ENCODE assay signal across 1 cellular context in genomic region chr3:106913111-106913698, GRCh38.
TF ChIP-seq lines count a peak whose summit lies in the region.

No MANE protein-coding gene starts in this region.

TF ChIP-seq in H1, 55 proteins besides CTCF, POLR2A, EP300 and RAD21 (continued from another document):
- TF ChIP-seq KDM1A (IDR thresholded peaks at IDR 0.05; ENCODE audit: borderline replicate concordance, low read length) = no peak
- no peak for TF ChIP-seq PHF8 (conservative IDR thresholded peaks at IDR 0.05; ENCODE audit: low read depth, low read length)
- peak; percentile 65 for TF ChIP-seq TAF7 (optimal IDR thresholded peaks at IDR 0.05; ENCODE audit: borderline replicate concordance, low read depth, low read length)
- TF ChIP-seq SUZ12 (IDR thresholded peaks at IDR 0.05; ENCODE audit: low read length) = no peak
- TF ChIP-seq TCF12 (IDR thresholded peaks at IDR 0.05; ENCODE audit: low read depth, low read length) = no peak
- no peak for TF ChIP-seq GABPA (IDR thresholded peaks at IDR 0.05; ENCODE audit: borderline replicate concordance, insufficient read depth, low read length)
- no peak for TF ChIP-seq SIN3A (conservative IDR thresholded peaks at IDR 0.05 in 1 of 2, IDR thresholded peaks at IDR 0.05 in 1 of 2; ENCODE audit: low read depth in 1 of 2, low read length in 2 of 2)
- no peak for TF ChIP-seq SIX5 (IDR thresholded peaks at IDR 0.05; ENCODE audit: low read depth, low read length)
- no peak for TF ChIP-seq SRF (IDR thresholded peaks at IDR 0.05; ENCODE audit: low read depth, low read length)
- TF ChIP-seq EZH2 (IDR thresholded peaks at IDR 0.05; ENCODE audit: low read depth, low read length, severe bottlenecking) = no peak
- no peak; a peak in 1 of 4 replicates for TF ChIP-seq HDAC2 (IDR thresholded peaks at IDR 0.05; ENCODE audit: borderline replicate concordance in 1 of 2, low read depth in 2 of 2, low read length in 2 of 2)
- TF ChIP-seq RNF2 (IDR thresholded peaks at IDR 0.05; ENCODE audit: borderline replicate concordance, low read depth, low read length, missing control alignments, poor library complexity, severe bottlenecking) = no peak
- TF ChIP-seq CHD7 (IDR thresholded peaks at IDR 0.05; ENCODE audit: insufficient replicate concordance, low read length) = no peak
- no peak for TF ChIP-seq BCL11A (IDR thresholded peaks at IDR 0.05; ENCODE audit: low read depth in 2 of 2, low read length in 2 of 2)
- TF ChIP-seq CBX5 (IDR thresholded peaks at IDR 0.05; ENCODE audit: low read depth, low read length) = no peak
- 0 out of 2 replicates have a peak, but pooled peaks have one; percentile 14 for TF ChIP-seq YY1 (IDR thresholded peaks at IDR 0.05; ENCODE audit: low read depth, low read length)
- TF ChIP-seq NRF1 (IDR thresholded peaks at IDR 0.05; ENCODE audit: low read depth, low read length) = no peak
- TF ChIP-seq SP2 (IDR thresholded peaks at IDR 0.05; ENCODE audit: low read length) = no peak
- TF ChIP-seq CREB1 (IDR thresholded peaks at IDR 0.05) = 0 out of 2 replicates have a peak, but pooled peaks have one; percentile 11
- no peak for TF ChIP-seq MAFK (IDR thresholded peaks at IDR 0.05; ENCODE audit: low read depth, low read length)
- peak; percentile 56; the same call in 1 of the 2 replicates for TF ChIP-seq JUND (IDR thresholded peaks at IDR 0.05; ENCODE audit: low read length)
- no peak for TF ChIP-seq EGR1 (IDR thresholded peaks at IDR 0.05; ENCODE audit: borderline replicate concordance, low read depth, low read length)
- TF ChIP-seq RBBP5 (IDR thresholded peaks at IDR 0.05; ENCODE audit: borderline replicate concordance, low read depth, low read length) = peak; percentile 89; the same call in 1 of the 2 replicates
- no peak for TF ChIP-seq POU5F1 (IDR thresholded peaks at IDR 0.05; ENCODE audit: low read depth, low read length)
- no peak; the same call in 1 of the 2 replicates for TF ChIP-seq POLR2AphosphoS5 (IDR thresholded peaks at IDR 0.05; ENCODE audit: low read depth, low read length)
- no peak for TF ChIP-seq GTF2F1 (IDR thresholded peaks at IDR 0.05; ENCODE audit: borderline replicate concordance, low read depth, low read length)
- no peak for TF ChIP-seq SP4 (IDR thresholded peaks at IDR 0.05; ENCODE audit: low read length)
- no peak for TF ChIP-seq ATF3 (IDR thresholded peaks at IDR 0.05; ENCODE audit: insufficient read depth, low read depth, low read length)
- TF ChIP-seq BRCA1 (IDR thresholded peaks at IDR 0.05; ENCODE audit: low read depth, low read length) = no peak
- no peak for TF ChIP-seq HDAC6 (IDR thresholded peaks at IDR 0.05; ENCODE audit: low read depth, low read length)
- no peak for TF ChIP-seq CBX8 (IDR thresholded peaks at IDR 0.05; ENCODE audit: borderline replicate concordance, low read depth, low read length)
- no peak for TF ChIP-seq CHD1 (IDR thresholded peaks at IDR 0.05; ENCODE audit: low read depth, low read length)
- TF ChIP-seq NANOG (IDR thresholded peaks at IDR 0.05; ENCODE audit: insufficient read depth, low read depth, low read length, poor library complexity, severe bottlenecking) = no peak
- TF ChIP-seq RXRA (IDR thresholded peaks at IDR 0.05; ENCODE audit: insufficient read depth, low read depth, low read length) = no peak
- no peak for TF ChIP-seq ATF2 (IDR thresholded peaks at IDR 0.05; ENCODE audit: low read length)
- peak; percentile 54; the same call in 1 of the 2 replicates for TF ChIP-seq TEAD4 (IDR thresholded peaks at IDR 0.05; ENCODE audit: low read depth, low read length)
- no peak for TF ChIP-seq MAX (IDR thresholded peaks at IDR 0.05)
- 0 out of 2 replicates have a peak, but pooled peaks have one; percentile 36 for TF ChIP-seq TAF1 (IDR thresholded peaks at IDR 0.05; ENCODE audit: low read depth, low read length)
- no peak for TF ChIP-seq BACH1 (IDR thresholded peaks at IDR 0.05; ENCODE audit: low read length)
- no peak for TF ChIP-seq CHD2 (IDR thresholded peaks at IDR 0.05; ENCODE audit: low read length)
- TF ChIP-seq SP1 (IDR thresholded peaks at IDR 0.05; ENCODE audit: low read depth, low read length) = peak; percentile 70; the same call in 1 of the 2 replicates
- TF ChIP-seq E2F6 (IDR thresholded peaks at IDR 0.05) = no peak
- TF ChIP-seq KDM5A (IDR thresholded peaks at IDR 0.05; ENCODE audit: low read length) = no peak
- TF ChIP-seq ZNF274 (IDR thresholded peaks at IDR 0.05; ENCODE audit: borderline replicate concordance, extremely low read depth, low read length) = no peak
